In the genomic region with DNA sequence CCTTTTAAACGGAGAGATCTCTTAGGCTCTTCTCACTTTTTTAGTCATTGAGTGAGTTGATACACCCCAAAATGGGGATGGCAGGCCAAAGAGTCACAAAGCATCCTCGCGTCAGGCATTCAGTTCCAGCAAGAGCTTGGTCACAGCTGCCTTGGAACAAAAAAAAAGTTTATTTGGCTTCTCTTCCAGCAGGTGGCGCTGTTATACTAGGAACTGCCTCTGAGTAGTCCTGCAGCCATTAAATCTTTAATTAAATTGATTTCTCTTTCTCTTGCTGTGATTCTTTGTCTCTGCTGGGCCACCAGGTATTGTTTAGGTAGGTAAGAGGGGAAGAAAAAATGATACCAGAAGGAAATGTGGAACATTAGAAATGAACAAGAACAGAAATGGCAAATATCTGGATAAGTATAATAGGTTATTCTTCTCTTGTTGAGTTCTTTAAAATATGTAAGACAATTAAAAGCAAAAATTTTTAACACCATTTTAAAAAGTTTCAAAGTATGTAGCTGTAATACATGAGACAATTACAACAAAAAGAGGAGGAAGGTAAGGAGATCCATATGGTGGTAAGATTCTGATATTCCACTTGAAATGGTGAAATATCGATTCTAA, we compare ENCODE assay signal across 8 cellular contexts.
DNase-seq lines count a peak whose midpoint lies in the region; ATAC-seq and TF ChIP-seq lines count a peak whose summit lies in the region.

No MANE protein-coding gene starts in this region.

- H3K4me3 Mint-ChIP-seq in activated naive CD8-positive, alpha-beta T cell treated with anti-CD3 and anti-CD28 coated beads for 36 hours, result no peak overlapping the region

- DNase-seq in M059J (ENCODE audit: low read depth) (peak; percentile 52), RPMI8226 (peak; percentile 70), cardiac muscle cell (ENCODE audit: low read depth in 1 of 2, low spot score in 1 of 2) (peak; percentile 71 to 75), putamen (ENCODE audit: low spot score) (peak; percentile 69), GOT3 (lab: John Stamatoyannopoulos, UW) (no peak)
- DNase-seq in activated naive CD8-positive, alpha-beta T cell treated with anti-CD3 and anti-CD28 coated beads for 36 hours, result peak; percentile 44

- no peaks in the 10 kb centered on the region for H3K36me3 ChIP-seq in cardiac muscle cell

- no peaks in the 10 kb centered on the region for H3K9me3 ChIP-seq in cardiac muscle cell (ENCODE audit: low read depth)

- H3K4me3 ChIP-seq in cardiac muscle cell, result no peak overlapping the region

- no peaks in the 10 kb centered on the region for H3K36me3 Mint-ChIP-seq in activated naive CD8-positive, alpha-beta T cell treated with anti-CD3 and anti-CD28 coated beads for 36 hours

- peak; percentile 79 for TF ChIP-seq CTCF in C4-2B (conservative IDR thresholded peaks at IDR 0.05)
- peak; percentile 66 for TF ChIP-seq CTCF in cardiac muscle cell (IDR thresholded peaks at IDR 0.05; ENCODE audit: low read depth, low read length)

- H3K27ac Mint-ChIP-seq in activated naive CD8-positive, alpha-beta T cell treated with anti-CD3 and anti-CD28 coated beads for 36 hours, result no peak overlapping the region

- no peaks in the 10 kb centered on the region for H3K9me3 Mint-ChIP-seq in activated naive CD8-positive, alpha-beta T cell treated with anti-CD3 and anti-CD28 coated beads for 36 hours

- no peak overlapping the region for H3K27ac ChIP-seq in C4-2B
- no peak overlapping the region for H3K27ac ChIP-seq in cardiac muscle cell

- no peaks in the 10 kb centered on the region for H3K4me1 ChIP-seq in cardiac muscle cell (ENCODE audit: low read depth)

- ATAC-seq in GM19351 (IDR thresholded peaks at IDR 0.05; ENCODE audit: unreplicated experiment), result peak; percentile 73

- H3K4me1 Mint-ChIP-seq in activated naive CD8-positive, alpha-beta T cell treated with anti-CD3 and anti-CD28 coated beads for 36 hours, result no peaks in the 10 kb centered on the region

- H3K27me3 ChIP-seq in cardiac muscle cell, result no peaks in the 10 kb centered on the region

- H3K27me3 Mint-ChIP-seq in activated naive CD8-positive, alpha-beta T cell treated with anti-CD3 and anti-CD28 coated beads for 36 hours, result peaks cover 28% of the 10 kb centered on the region
